ENCODE assay signal across 8 cellular contexts in the genomic region with DNA sequence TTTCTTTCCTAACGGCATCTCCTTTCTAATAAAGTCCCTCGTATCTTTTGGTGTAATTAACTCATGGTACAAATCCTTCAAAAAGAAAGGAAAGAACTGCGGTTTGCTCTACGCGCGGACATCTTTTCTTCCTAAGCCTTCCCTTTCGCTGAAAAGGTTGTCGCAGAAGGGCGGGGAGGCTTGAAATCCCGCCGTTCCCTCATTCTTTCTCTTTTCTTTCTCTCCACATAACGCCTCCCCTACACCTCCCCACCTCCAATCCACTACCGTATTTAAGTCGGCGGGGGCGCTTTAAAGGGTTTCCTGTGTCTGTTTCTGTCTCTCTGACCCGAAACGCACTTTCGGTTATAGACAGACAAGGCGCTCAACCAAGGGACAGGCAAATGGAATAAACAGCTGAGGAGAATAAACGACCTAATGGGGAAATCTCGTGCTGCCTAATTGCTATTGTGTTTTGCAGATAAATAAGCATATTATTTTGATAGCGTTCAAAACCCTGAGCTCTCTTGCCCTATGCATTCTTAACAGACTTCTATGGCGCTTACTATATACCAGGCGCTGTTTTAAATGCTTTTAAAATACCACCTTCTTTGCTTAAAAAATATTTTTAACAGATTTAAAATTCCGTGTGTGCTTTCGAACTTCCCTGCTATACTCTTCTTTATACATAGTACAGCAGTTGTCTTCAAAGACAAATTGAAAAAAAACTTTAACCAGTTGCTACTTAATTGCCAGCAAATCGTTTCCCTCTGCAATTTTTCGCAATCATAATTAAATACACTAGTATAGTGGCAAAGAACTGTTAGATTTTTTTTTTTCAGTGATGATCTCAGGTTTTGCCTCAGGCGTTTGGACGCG. TPM values are rescaled to one million over a fixed set of nuclear protein-coding genes. Genes with fewer than 3 reads are reported as not detected.
DNase-seq lines count a peak whose midpoint lies in the region; ATAC-seq, FAIRE-seq and TF ChIP-seq lines count a peak whose summit lies in the region.

No MANE protein-coding gene starts in this region.

- peaks cover 98% of the 10 kb centered on the region for H3K27me3 ChIP-seq in BE2C
- H3K27me3 ChIP-seq in adrenal gland = peaks cover 40% of the 10 kb centered on the region

- intact Hi-C loops in adrenal gland (cut with DNase I) = no loop called here

- 4 to 9% (median 6%) methylated on average over 32 of the region's 32 CpGs for WGBS in adrenal gland, 4 donors

- peak overlapping the region; percentile 33 for H3K4me3 ChIP-seq in BE2C (ENCODE audit: low read depth, low read length)
- H3K4me3 ChIP-seq in adrenal gland = peak overlapping the region; percentile 22 to 85 (median 50)

- no peak for TF ChIP-seq CTCF in BE2C (IDR thresholded peaks at IDR 0.05; ENCODE audit: low read depth, low read length)
- TF ChIP-seq CTCF in adrenal gland (IDR thresholded peaks at IDR 0.05) = peak in 1 of 6 experiments; percentile 12

- H3K4me1 ChIP-seq in BE2C = peaks cover 6% of the 10 kb centered on the region; the same call in 1 of the 2 replicates
- H3K4me1 ChIP-seq in adrenal gland (replicated peaks in 1 of 2) = peaks cover 5 to 32% of the 10 kb centered on the region in 2 donors

- peak in 1 of 2 donors; percentile 83 for TF ChIP-seq POLR2A in adrenal gland (IDR thresholded peaks at IDR 0.05)

- peak overlapping the region in 4 of 5 donors; percentile 67 to 84 (median 71) for H3K27ac ChIP-seq in adrenal gland

- H3K36me3 ChIP-seq in BE2C = no peaks in the 10 kb centered on the region
- no peaks in the 10 kb centered on the region for H3K36me3 ChIP-seq in adrenal gland (replicated peaks in 1 of 2)

- DNase-seq in BE2C (no peak), GM19238 (ENCODE audit: insufficient read length, low spot score) (peak; percentile 41), SK-N-DZ (ENCODE audit: low spot score) (peak; percentile 32), adrenal gland (peak; percentile 48 to 89 (median 74)), hypothalamus (lab: John Stamatoyannopoulos, UW) (peak in 41 of 51 donors; percentile 7 to 76 (median 47)), renal cortical epithelial cell (ENCODE audit: low read depth) (peak; percentile 61), HTR-8/SVneo (ENCODE audit: insufficient read length, low spot score) (no peak)

- FAIRE-seq in HTR-8/SVneo (lab: Jason Lieb, UNC) = no peak

- peak; percentile 62 for ATAC-seq in HG03342 (IDR thresholded peaks at IDR 0.05; ENCODE audit: unreplicated experiment)

- H3K9me3 ChIP-seq in BE2C (no peaks in the 10 kb centered on the region), adrenal gland (replicated peaks in 1 of 3) (no peaks in the 10 kb centered on the region)

RNA-seq across cellular contexts. Expression of a gene that starts 2.5 kb away (rescaled TPM):
- not detected for polyA plus RNA-seq in BE2C (2012; ENCODE audit: insufficient read depth, insufficient read length, low read depth)
- 0.07 TPM in 1 of 2 replicates, not detected in the other for polyA plus RNA-seq in SK-N-DZ (2014; cell fraction: cytosol; rRNA removed)
- not detected in 2 replicates for polyA plus RNA-seq in SK-N-DZ (2014; cell fraction: nucleus; rRNA removed)
- total RNA-seq in adrenal gland (1 to 10 TPM in 5 of 8 donors, under 1 TPM in 2, not detected in 1; 0.60 to 1.8 (median 1.0) TPM), renal cortical epithelial cell (not detected in 2 replicates)
- 1 to 10 TPM in 2 of 3 donors, under 1 TPM in 1; 0.46 to 2.1 (median 1.4) TPM for polyA plus RNA-seq in adrenal gland

RNA-seq across cellular contexts. Expression of a gene that starts 43.8 kb away (rescaled TPM):
- polyA plus RNA-seq in BE2C (2012; ENCODE audit: insufficient read depth, insufficient read length, low read depth) = 72.5 TPM
- polyA plus RNA-seq in SK-N-DZ (2014; cell fraction: cytosol; rRNA removed) = 19.8 and 21.4 TPM in 2 replicates
- 8.5 and 12.2 TPM in 2 replicates for polyA plus RNA-seq in SK-N-DZ (2014; cell fraction: nucleus; rRNA removed)
- total RNA-seq in adrenal gland = 100 to 1,000 TPM in 4 of 8 donors, 10 to 100 TPM in 4; 51.2 to 180 (median 95.1) TPM
- 10 to 100 TPM; 24.5 to 77.9 (median 53.0) TPM for polyA plus RNA-seq in adrenal gland
- total RNA-seq in renal cortical epithelial cell = 10.6 and 59.0 TPM in 2 replicates

Comparison
In these comparisons a context has a peak if more than half of its experiments do, and no peak if none do; other contexts are left out.
1. DNase-seq: peak in GM19238 (single experiment), SK-N-DZ (single experiment), adrenal gland (7 of 7), hypothalamus (41 of 51) and renal cortical epithelial cell (single experiment); none in BE2C (single experiment) and HTR-8/SVneo (single experiment).